17 cellular contexts compared by ENCODE assay signal in the genomic region with DNA sequence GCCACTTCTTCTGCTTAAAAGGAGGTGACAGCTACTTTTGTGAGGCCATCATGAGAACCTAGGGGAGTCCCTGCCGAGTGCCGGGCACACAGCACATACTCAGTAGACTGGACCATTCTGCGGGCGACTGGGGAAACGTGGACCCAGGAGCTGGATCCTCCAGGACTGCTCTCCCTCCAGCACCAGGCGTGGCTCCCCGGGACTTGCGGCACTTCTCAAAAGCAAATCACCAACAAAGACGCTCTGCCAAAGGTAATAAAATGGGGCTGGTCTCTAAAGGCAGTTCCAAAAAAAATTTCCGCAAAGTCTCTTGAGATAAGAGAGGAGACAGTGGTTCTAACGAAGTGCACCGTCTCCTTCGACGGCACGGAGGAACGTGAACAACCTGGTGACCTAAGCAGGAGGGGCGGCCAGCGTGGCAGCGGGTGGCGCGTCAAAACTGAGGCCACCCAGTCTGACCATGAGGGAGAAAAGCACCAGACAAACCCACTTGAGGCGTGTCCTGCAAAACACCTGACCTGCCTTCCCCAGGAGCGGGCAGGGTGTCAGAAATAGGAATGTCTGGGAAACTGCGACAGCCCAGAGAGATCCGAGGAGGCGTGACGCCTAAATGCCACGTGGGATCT. TPM values are rescaled to one million over a fixed set of nuclear protein-coding genes. Genes with fewer than 3 reads are reported as not detected.
DNase-seq lines count a peak whose midpoint lies in the region; TF ChIP-seq lines count a peak whose summit lies in the region.
"Had no signal": no experiment of that assay in that cellular context is flagged by ENCODE, and none has a peak within 500 bp of the region (broad histone marks: within the 10 kb centered on the region; RNA-seq: fewer than 3 reads in every experiment).

No MANE protein-coding gene starts in this region.

- no peak overlapping the region for H3K14ac ChIP-seq in neuronal stem cell (ENCODE audit: low read length)

- H3K36me3 ChIP-seq in Peyer's patch = peaks cover 0 to 13% (median 0%) of the 10 kb centered on the region in 3 donors
- peaks cover 0 to 5% of the 10 kb centered on the region in 2 donors for H3K36me3 ChIP-seq in neuronal stem cell (replicated peaks in 1 of 2; ENCODE audit: control insufficient read depth in 2 of 2, insufficient read depth in 2 of 2, low read length in 2 of 2)
- H3K36me3 ChIP-seq: HAP-1 had no signal

- no peaks in the 10 kb centered on the region for H3K9me3 ChIP-seq in Peyer's patch
- H3K9me3 ChIP-seq in neuronal stem cell (replicated peaks in 1 of 2; ENCODE audit: control insufficient read depth in 2 of 2, insufficient read depth in 1 of 2, low read depth in 1 of 2, low read length in 2 of 2) = no peaks in the 10 kb centered on the region
- H3K9me3 ChIP-seq: HAP-1 had no signal

- no peak overlapping the region for H2AFZ ChIP-seq in neuronal stem cell (ENCODE audit: low read length)

- H3K79me1 ChIP-seq in neuronal stem cell (ENCODE audit: low read depth, low read length) = no peaks in the 10 kb centered on the region

- H3K27ac ChIP-seq in Peyer's patch (no peak overlapping the region), neuronal stem cell (replicated peaks; ENCODE audit: low read length) (no peak overlapping the region)
- H3K27ac ChIP-seq: RWPE1 had no signal

- H3K4me1 ChIP-seq in Peyer's patch = no peaks in the 10 kb centered on the region
- H3K4me1 ChIP-seq in neuronal stem cell (ENCODE audit: control insufficient read depth in 2 of 2, insufficient read depth in 1 of 2, low read depth in 1 of 2, low read length in 2 of 2) = peaks cover 0 to 2% of the 10 kb centered on the region in 2 donors
- H3K4me1 ChIP-seq: HAP-1 had no signal

- no peak for TF ChIP-seq CTCF in Peyer's patch (IDR thresholded peaks at IDR 0.05)

- H2BK120ac ChIP-seq in neuronal stem cell (ENCODE audit: low read depth, low read length) = peak overlapping the region; percentile 88

- peak overlapping the region; percentile 44 for H3K18ac ChIP-seq in neuronal stem cell (ENCODE audit: low read length)

- H4K91ac ChIP-seq in neuronal stem cell (ENCODE audit: low read depth, low read length, poor library complexity) = no peak overlapping the region

- H2BK12ac ChIP-seq in neuronal stem cell (ENCODE audit: low read length) = no peak overlapping the region

- no peak overlapping the region for H3K23ac ChIP-seq in neuronal stem cell (ENCODE audit: low read depth, low read length, poor library complexity)

- no CpG with 5 or more reads among the region's 28 CpGs for WGBS in neuronal stem cell (ENCODE audit: extremely low coverage in 2 of 2, insufficient read length in 2 of 2, insufficient replicate concordance in 1 of 2), 2 donors

- no peak overlapping the region for H2BK15ac ChIP-seq in neuronal stem cell (ENCODE audit: low read length)

- no peak overlapping the region for H4K8ac ChIP-seq in neuronal stem cell (ENCODE audit: low read depth, low read length)

- H3K9ac ChIP-seq in neuronal stem cell (ENCODE audit: low read depth, low read length, poor library complexity) = no peak overlapping the region

- no peak overlapping the region for H3K4ac ChIP-seq in neuronal stem cell (ENCODE audit: low read length)

- H2BK5ac ChIP-seq in neuronal stem cell (ENCODE audit: low read length) = no peak overlapping the region

- no peak overlapping the region for H3K4me2 ChIP-seq in neuronal stem cell (ENCODE audit: insufficient read depth, low read length, poor library complexity, severe bottlenecking)

- no peak for TF ChIP-seq POLR2A in Peyer's patch (IDR thresholded peaks at IDR 0.05)

- H3K4me3 ChIP-seq in Peyer's patch = no peak overlapping the region
- no peak overlapping the region for H3K4me3 ChIP-seq in neuronal stem cell (ENCODE audit: low read length in 2 of 2)
- H3K4me3 ChIP-seq: GM12878, HAP-1 had no signal

- H2AK5ac ChIP-seq in neuronal stem cell (ENCODE audit: low read depth, low read length) = peak overlapping the region; percentile 54

- peak; percentile 45 for DNase-seq in D341Med (ENCODE audit: low spot score)
- peak in 2 of 3 donors; percentile 44 for DNase-seq in Peyer's patch
- no peak for DNase-seq in neuronal stem cell (ENCODE audit: low spot score)
- no peak for DNase-seq in Ammon's horn (ENCODE audit: low spot score)
- no peak for DNase-seq in NCI-H146 (lab: John Stamatoyannopoulos, UW)
- DNase-seq: ACHN, DMS 273 treated with DMSO at 0.1 percent for 48 hours, NCI-H1092 treated with DMSO at 0.1 percent for 48 hours, NCI-H2081, NCI-H2227 treated with DMSO at 0.1 percent for 48 hours, NCI-H510A treated with DMSO at 0.1 percent for 48 hours, NCI-H774, PC-3, SIG-M5 had no signal

- peaks cover 0 to 16% of the 10 kb centered on the region in 2 donors for H3K27me3 ChIP-seq in Peyer's patch
- H3K27me3 ChIP-seq in neuronal stem cell (ENCODE audit: control insufficient read depth in 3 of 3, insufficient read depth in 3 of 3, low read depth in 1 of 3, low read length in 3 of 3) = peaks cover 0 to 16% (median 3%) of the 10 kb centered on the region in 3 experiments

RNA-seq across cellular contexts. Expression of a gene that starts 1.4 kb away (rescaled TPM):
- total RNA-seq in Peyer's patch = 1 to 10 TPM in 1 of 4 donors, under 1 TPM in 2, not detected in 1; 0.54 to 2.5 (median 0.85) TPM
- polyA plus RNA-seq in neuronal stem cell (2013, experiment 1 of 2) = 0.04 TPM
- polyA plus RNA-seq in neuronal stem cell (2013, experiment 2 of 2) = 0.03 TPM
- total RNA-seq: GM12878, PC-3 had no signal

RNA-seq across cellular contexts. Expression of a gene that starts 30.2 kb away (rescaled TPM):
- 100 to 1,000 TPM; 196 to 448 (median 270) TPM for total RNA-seq in Peyer's patch
- polyA plus RNA-seq in neuronal stem cell (2013, experiment 1 of 2) = 32.8 TPM
- 31.5 TPM for polyA plus RNA-seq in neuronal stem cell (2013, experiment 2 of 2)

RNA-seq across cellular contexts. Expression of a gene that starts 30.3 kb away (rescaled TPM):
- 100 to 1,000 TPM in 2 of 4 donors, 10 to 100 TPM in 2; 59.8 to 152 (median 109) TPM for total RNA-seq in Peyer's patch
- 368 TPM for polyA plus RNA-seq in neuronal stem cell (2013, experiment 1 of 2)
- 371 TPM for polyA plus RNA-seq in neuronal stem cell (2013, experiment 2 of 2)

RNA-seq across cellular contexts. Expression of a gene that starts 50.7 kb away (rescaled TPM):
- 1 to 10 TPM in 1 of 4 donors, under 1 TPM in 1, not detected in 2; 0.54 to 5.0 TPM for total RNA-seq in Peyer's patch
- polyA plus RNA-seq in neuronal stem cell (2013, experiment 1 of 2) = 0.99 TPM
- 1.1 TPM for polyA plus RNA-seq in neuronal stem cell (2013, experiment 2 of 2)
- total RNA-seq: PC-3 had no signal

Comparison
In these comparisons a context has a peak if more than half of its experiments do, and no peak if none do; other contexts are left out.
1. DNase-seq: peak in D341Med (single experiment) and Peyer's patch (2 of 3); none in neuronal stem cell (single experiment), Ammon's horn (single experiment) and NCI-H146 (single experiment).